1 cellular context compared by ENCODE assay signal in the genomic region with DNA sequence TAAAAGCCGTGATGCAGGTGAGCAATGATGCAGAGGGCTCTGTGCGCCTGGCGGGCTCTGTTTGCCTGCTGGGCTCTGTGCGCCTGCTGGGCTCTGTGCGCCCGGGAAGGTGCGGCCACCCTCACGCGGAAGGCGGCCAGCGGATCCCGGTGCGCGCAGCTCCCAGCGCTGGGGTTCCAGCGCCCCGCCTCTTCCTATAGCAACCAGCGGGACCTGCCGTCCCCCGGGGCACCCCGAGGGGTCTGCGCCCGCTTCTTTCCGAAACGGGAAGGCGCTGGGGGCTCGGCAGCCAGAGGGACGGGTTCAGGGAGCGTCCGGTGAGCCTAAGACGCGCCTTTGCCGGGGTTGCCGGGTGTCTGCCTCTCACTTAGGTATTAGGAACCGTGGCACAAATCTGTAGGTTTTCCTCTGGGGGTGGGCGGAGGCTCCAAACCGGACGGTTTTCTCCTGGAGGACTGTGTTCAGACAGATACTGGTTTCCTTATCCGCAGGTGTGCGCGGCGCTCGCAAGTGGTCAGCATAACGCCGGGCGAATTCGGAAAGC.
TF ChIP-seq lines count a peak whose summit lies in the region.

No MANE protein-coding gene starts in this region.

TF ChIP-seq in HepG2, 621 proteins besides CTCF, POLR2A, EP300 and RAD21 (continued from another document and continues in another):
- TF ChIP-seq, protein P1, sequence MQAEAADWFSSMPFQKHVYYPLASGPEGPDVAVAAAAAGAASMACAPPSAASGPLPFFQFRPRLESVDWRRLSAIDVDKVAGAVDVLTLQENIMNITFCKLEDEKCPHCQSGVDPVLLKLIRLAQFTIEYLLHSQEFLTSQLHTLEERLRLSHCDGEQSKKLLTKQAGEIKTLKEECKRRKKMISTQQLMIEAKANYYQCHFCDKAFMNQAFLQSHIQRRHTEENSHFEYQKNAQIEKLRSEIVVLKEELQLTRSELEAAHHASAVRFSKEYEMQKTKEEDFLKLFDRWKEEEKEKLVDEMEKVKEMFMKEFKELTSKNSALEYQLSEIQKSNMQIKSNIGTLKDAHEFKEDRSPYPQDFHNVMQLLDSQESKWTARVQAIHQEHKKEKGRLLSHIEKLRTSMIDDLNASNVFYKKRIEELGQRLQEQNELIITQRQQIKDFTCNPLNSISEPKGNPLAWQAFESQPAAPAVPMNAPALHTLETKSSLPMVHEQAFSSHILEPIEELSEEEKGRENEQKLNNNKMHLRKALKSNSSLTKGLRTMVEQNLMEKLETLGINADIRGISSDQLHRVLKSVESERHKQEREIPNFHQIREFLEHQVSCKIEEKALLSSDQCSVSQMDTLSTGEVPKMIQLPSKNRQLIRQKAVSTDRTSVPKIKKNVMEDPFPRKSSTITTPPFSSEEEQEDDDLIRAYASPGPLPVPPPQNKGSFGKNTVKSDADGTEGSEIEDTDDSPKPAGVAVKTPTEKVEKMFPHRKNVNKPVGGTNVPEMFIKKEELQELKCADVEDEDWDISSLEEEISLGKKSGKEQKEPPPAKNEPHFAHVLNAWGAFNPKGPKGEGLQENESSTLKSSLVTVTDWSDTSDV (CRISPR knock-in tag; IDR thresholded peaks at IDR 0.05), result no peak
- TF ChIP-seq ZNF20 (CRISPR knock-in tag; IDR thresholded peaks at IDR 0.05) (no peak), MEF2D (CRISPR knock-in tag; IDR thresholded peaks at IDR 0.05) (no peak), MATR3 (CRISPR knock-in tag; IDR thresholded peaks at IDR 0.05) (no peak), MIXL1 (CRISPR knock-in tag; IDR thresholded peaks at IDR 0.05) (no peak), ZNF30 (CRISPR knock-in tag; IDR thresholded peaks at IDR 0.05) (no peak), ZFP90 (CRISPR knock-in tag; IDR thresholded peaks at IDR 0.05; ENCODE audit: borderline replicate concordance) (0 out of 2 replicates have a peak, but pooled peaks have one; percentile 1), TRIM24 (CRISPR knock-in tag; IDR thresholded peaks at IDR 0.05) (no peak), ZNF501 (CRISPR knock-in tag; IDR thresholded peaks at IDR 0.05) (no peak), ZNF660 (CRISPR knock-in tag; IDR thresholded peaks at IDR 0.05; ENCODE audit: borderline replicate concordance, low read depth) (no peak), RARG (CRISPR knock-in tag; IDR thresholded peaks at IDR 0.05; ENCODE audit: low read depth) (no peak), ZMAT3 (CRISPR knock-in tag; conservative IDR thresholded peaks at IDR 0.05) (peak; percentile 48), ZNF768 (CRISPR knock-in tag; IDR thresholded peaks at IDR 0.05) (peak; percentile 38; the same call in 1 of the 2 replicates), ZNF556 (CRISPR knock-in tag; IDR thresholded peaks at IDR 0.05; ENCODE audit: borderline replicate concordance) (no peak), GATA4 (IDR thresholded peaks at IDR 0.05; ENCODE audit: borderline replicate concordance, low read depth) (no peak), CHCHD3 (CRISPR knock-in tag; IDR thresholded peaks at IDR 0.05) (0 out of 2 replicates have a peak, but pooled peaks have one; percentile 53), ZNF724P (CRISPR knock-in tag; IDR thresholded peaks at IDR 0.05; ENCODE audit: borderline replicate concordance) (0 out of 2 replicates have a peak, but pooled peaks have one; percentile 42), SRSF4 (IDR thresholded peaks at IDR 0.05; ENCODE audit: low read depth, low read length, poor library complexity, severe bottlenecking) (no peak), RBFOX2 (IDR thresholded peaks at IDR 0.05; ENCODE audit: low read depth, low read length) (peak; percentile 61), SRF (IDR thresholded peaks at IDR 0.05; ENCODE audit: low read depth, low read length) (no peak), ELF1 (CRISPR knock-in tag; IDR thresholded peaks at IDR 0.05) (peak; percentile 20; the same call in 1 of the 2 replicates), TBP (CRISPR knock-in tag; IDR thresholded peaks at IDR 0.05) (no peak), ZNF121 (CRISPR knock-in tag; IDR thresholded peaks at IDR 0.05) (no peak), HOXA5 (CRISPR knock-in tag; IDR thresholded peaks at IDR 0.05) (no peak), ZC3H4 (CRISPR knock-in tag; IDR thresholded peaks at IDR 0.05; ENCODE audit: borderline replicate concordance) (no peak), ZNF12 (CRISPR knock-in tag; IDR thresholded peaks at IDR 0.05) (no peak), TBL1XR1 (IDR thresholded peaks at IDR 0.05; ENCODE audit: borderline replicate concordance, low read length, partially characterized antibody) (no peak), ZIK1 (CRISPR knock-in tag; IDR thresholded peaks at IDR 0.05; ENCODE audit: borderline replicate concordance, low read depth) (no peak), KDM5A (IDR thresholded peaks at IDR 0.05; ENCODE audit: borderline replicate concordance, low read length) (no peak), SNAPC2 (CRISPR knock-in tag; IDR thresholded peaks at IDR 0.05) (0 out of 2 replicates have a peak, but pooled peaks have one; percentile 14), ZNF333 (CRISPR knock-in tag; IDR thresholded peaks at IDR 0.05; ENCODE audit: borderline replicate concordance) (no peak), HMGA1 (CRISPR knock-in tag; conservative IDR thresholded peaks at IDR 0.05) (no peak), MTF2 (CRISPR knock-in tag; IDR thresholded peaks at IDR 0.05; ENCODE audit: borderline replicate concordance) (no peak)
- TF ChIP-seq, protein P2, sequence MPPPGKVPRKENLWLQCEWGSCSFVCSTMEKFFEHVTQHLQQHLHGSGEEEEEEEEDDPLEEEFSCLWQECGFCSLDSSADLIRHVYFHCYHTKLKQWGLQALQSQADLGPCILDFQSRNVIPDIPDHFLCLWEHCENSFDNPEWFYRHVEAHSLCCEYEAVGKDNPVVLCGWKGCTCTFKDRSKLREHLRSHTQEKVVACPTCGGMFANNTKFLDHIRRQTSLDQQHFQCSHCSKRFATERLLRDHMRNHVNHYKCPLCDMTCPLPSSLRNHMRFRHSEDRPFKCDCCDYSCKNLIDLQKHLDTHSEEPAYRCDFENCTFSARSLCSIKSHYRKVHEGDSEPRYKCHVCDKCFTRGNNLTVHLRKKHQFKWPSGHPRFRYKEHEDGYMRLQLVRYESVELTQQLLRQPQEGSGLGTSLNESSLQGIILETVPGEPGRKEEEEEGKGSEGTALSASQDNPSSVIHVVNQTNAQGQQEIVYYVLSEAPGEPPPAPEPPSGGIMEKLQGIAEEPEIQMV (CRISPR knock-in tag; IDR thresholded peaks at IDR 0.05; ENCODE audit: low read depth), result 0 out of 2 replicates have a peak, but pooled peaks have one; percentile 19
- TF ChIP-seq, protein P3, sequence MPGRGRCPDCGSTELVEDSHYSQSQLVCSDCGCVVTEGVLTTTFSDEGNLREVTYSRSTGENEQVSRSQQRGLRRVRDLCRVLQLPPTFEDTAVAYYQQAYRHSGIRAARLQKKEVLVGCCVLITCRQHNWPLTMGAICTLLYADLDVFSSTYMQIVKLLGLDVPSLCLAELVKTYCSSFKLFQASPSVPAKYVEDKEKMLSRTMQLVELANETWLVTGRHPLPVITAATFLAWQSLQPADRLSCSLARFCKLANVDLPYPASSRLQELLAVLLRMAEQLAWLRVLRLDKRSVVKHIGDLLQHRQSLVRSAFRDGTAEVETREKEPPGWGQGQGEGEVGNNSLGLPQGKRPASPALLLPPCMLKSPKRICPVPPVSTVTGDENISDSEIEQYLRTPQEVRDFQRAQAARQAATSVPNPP (CRISPR knock-in tag; IDR thresholded peaks at IDR 0.05), result no peak
- TF ChIP-seq, protein P4, sequence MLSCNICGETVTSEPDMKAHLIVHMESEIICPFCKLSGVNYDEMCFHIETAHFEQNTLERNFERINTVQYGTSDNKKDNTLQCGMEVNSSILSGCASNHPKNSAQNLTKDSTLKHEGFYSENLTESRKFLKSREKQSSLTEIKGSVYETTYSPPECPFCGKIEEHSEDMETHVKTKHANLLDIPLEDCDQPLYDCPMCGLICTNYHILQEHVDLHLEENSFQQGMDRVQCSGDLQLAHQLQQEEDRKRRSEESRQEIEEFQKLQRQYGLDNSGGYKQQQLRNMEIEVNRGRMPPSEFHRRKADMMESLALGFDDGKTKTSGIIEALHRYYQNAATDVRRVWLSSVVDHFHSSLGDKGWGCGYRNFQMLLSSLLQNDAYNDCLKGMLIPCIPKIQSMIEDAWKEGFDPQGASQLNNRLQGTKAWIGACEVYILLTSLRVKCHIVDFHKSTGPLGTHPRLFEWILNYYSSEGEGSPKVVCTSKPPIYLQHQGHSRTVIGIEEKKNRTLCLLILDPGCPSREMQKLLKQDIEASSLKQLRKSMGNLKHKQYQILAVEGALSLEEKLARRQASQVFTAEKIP (CRISPR knock-in tag; IDR thresholded peaks at IDR 0.05; ENCODE audit: borderline replicate concordance), result no peak
- TF ChIP-seq, protein P5, sequence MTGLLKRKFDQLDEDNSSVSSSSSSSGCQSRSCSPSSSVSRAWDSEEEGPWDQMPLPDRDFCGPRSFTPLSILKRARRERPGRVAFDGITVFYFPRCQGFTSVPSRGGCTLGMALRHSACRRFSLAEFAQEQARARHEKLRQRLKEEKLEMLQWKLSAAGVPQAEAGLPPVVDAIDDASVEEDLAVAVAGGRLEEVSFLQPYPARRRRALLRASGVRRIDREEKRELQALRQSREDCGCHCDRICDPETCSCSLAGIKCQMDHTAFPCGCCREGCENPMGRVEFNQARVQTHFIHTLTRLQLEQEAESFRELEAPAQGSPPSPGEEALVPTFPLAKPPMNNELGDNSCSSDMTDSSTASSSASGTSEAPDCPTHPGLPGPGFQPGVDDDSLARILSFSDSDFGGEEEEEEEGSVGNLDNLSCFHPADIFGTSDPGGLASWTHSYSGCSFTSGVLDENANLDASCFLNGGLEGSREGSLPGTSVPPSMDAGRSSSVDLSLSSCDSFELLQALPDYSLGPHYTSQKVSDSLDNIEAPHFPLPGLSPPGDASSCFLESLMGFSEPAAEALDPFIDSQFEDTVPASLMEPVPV (CRISPR knock-in tag; IDR thresholded peaks at IDR 0.05), result peak; percentile 77; the same call in 1 of the 2 replicates
- TF ChIP-seq, protein P6, sequence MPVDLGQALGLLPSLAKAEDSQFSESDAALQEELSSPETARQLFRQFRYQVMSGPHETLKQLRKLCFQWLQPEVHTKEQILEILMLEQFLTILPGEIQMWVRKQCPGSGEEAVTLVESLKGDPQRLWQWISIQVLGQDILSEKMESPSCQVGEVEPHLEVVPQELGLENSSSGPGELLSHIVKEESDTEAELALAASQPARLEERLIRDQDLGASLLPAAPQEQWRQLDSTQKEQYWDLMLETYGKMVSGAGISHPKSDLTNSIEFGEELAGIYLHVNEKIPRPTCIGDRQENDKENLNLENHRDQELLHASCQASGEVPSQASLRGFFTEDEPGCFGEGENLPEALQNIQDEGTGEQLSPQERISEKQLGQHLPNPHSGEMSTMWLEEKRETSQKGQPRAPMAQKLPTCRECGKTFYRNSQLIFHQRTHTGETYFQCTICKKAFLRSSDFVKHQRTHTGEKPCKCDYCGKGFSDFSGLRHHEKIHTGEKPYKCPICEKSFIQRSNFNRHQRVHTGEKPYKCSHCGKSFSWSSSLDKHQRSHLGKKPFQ (CRISPR knock-in tag; IDR thresholded peaks at IDR 0.05; ENCODE audit: insufficient replicate concordance), result no peak
- TF ChIP-seq, protein P7, sequence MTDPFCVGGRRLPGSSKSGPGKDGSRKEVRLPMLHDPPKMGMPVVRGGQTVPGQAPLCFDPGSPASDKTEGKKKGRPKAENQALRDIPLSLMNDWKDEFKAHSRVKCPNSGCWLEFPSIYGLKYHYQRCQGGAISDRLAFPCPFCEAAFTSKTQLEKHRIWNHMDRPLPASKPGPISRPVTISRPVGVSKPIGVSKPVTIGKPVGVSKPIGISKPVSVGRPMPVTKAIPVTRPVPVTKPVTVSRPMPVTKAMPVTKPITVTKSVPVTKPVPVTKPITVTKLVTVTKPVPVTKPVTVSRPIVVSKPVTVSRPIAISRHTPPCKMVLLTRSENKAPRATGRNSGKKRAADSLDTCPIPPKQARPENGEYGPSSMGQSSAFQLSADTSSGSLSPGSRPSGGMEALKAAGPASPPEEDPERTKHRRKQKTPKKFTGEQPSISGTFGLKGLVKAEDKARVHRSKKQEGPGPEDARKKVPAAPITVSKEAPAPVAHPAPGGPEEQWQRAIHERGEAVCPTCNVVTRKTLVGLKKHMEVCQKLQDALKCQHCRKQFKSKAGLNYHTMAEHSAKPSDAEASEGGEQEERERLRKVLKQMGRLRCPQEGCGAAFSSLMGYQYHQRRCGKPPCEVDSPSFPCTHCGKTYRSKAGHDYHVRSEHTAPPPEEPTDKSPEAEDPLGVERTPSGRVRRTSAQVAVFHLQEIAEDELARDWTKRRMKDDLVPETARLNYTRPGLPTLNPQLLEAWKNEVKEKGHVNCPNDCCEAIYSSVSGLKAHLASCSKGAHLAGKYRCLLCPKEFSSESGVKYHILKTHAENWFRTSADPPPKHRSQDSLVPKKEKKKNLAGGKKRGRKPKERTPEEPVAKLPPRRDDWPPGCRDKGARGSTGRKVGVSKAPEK (CRISPR knock-in tag; IDR thresholded peaks at IDR 0.05; ENCODE audit: borderline replicate concordance), result no peak
- TF ChIP-seq, protein P8, sequence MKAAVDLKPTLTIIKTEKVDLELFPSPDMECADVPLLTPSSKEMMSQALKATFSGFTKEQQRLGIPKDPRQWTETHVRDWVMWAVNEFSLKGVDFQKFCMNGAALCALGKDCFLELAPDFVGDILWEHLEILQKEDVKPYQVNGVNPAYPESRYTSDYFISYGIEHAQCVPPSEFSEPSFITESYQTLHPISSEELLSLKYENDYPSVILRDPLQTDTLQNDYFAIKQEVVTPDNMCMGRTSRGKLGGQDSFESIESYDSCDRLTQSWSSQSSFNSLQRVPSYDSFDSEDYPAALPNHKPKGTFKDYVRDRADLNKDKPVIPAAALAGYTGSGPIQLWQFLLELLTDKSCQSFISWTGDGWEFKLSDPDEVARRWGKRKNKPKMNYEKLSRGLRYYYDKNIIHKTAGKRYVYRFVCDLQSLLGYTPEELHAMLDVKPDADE (CRISPR knock-in tag; IDR thresholded peaks at IDR 0.05), result no peak
- TF ChIP-seq, protein P9, sequence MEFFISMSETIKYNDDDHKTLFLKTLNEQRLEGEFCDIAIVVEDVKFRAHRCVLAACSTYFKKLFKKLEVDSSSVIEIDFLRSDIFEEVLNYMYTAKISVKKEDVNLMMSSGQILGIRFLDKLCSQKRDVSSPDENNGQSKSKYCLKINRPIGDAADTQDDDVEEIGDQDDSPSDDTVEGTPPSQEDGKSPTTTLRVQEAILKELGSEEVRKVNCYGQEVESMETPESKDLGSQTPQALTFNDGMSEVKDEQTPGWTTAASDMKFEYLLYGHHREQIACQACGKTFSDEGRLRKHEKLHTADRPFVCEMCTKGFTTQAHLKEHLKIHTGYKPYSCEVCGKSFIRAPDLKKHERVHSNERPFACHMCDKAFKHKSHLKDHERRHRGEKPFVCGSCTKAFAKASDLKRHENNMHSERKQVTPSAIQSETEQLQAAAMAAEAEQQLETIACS (CRISPR knock-in tag; IDR thresholded peaks at IDR 0.05), result 0 out of 2 replicates have a peak, but pooled peaks have one; percentile 18
- TF ChIP-seq, protein P10, sequence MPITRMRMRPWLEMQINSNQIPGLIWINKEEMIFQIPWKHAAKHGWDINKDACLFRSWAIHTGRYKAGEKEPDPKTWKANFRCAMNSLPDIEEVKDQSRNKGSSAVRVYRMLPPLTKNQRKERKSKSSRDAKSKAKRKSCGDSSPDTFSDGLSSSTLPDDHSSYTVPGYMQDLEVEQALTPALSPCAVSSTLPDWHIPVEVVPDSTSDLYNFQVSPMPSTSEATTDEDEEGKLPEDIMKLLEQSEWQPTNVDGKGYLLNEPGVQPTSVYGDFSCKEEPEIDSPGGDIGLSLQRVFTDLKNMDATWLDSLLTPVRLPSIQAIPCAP (CRISPR knock-in tag; IDR thresholded peaks at IDR 0.05; ENCODE audit: low read depth), result no peak
- TF ChIP-seq, protein P11, sequence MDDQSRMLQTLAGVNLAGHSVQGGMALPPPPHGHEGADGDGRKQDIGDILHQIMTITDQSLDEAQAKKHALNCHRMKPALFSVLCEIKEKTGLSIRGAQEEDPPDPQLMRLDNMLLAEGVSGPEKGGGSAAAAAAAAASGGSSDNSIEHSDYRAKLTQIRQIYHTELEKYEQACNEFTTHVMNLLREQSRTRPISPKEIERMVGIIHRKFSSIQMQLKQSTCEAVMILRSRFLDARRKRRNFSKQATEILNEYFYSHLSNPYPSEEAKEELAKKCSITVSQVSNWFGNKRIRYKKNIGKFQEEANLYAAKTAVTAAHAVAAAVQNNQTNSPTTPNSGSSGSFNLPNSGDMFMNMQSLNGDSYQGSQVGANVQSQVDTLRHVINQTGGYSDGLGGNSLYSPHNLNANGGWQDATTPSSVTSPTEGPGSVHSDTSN (CRISPR knock-in tag; IDR thresholded peaks at IDR 0.05; ENCODE audit: borderline replicate concordance), result no peak
